ENCODE assay signal across 22 cellular contexts in the genomic region with DNA sequence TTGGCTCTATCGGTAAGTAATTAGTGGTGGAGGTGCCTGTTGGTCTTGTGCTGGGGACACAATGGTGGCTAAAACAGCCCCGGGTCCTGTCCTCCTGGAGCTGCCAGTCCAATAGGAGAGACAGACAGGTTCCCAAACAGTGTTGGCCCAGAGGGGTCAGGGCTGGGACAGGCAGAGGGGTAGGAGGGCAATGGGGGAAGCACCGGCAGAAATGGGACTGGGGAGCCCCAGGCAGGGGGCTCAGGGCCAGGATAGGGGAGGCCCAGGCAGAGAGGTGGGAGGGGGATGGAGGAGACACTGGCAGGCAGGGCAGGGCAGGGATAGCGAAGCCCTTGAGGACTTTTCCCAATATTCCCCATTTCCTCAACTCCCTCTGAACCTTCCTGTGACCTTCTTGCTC.
"Had no signal": no experiment of that assay in that cellular context is flagged by ENCODE, and none has a peak within 500 bp of the region (broad histone marks: within the 10 kb centered on the region; RNA-seq: fewer than 3 reads in every experiment).

No MANE protein-coding gene starts in this region.

- H3K4me3 ChIP-seq: MG63, SJSA1, SK-N-MC had no signal

- H3K9me3 Mint-ChIP-seq: T-cell had no signal

- H3K4me3 Mint-ChIP-seq: T-cell had no signal

- H3K27me3 ChIP-seq: MG63, SJSA1 had no signal

- DNase-seq: Karpas-422, KG1, MG63, NCI-H1092, NCI-H1105 treated with DMSO at 0.1 percent for 48 hours, NCI-H1417 treated with DMSO at 0.1 percent for 48 hours, NCI-H146, NCI-H1694 treated with DMSO at 0.1 percent for 48 hours, NCI-H1930, NCI-H2081, NCI-H2107, NCI-H2227 treated with DMSO at 0.1 percent for 48 hours, NCI-H524, NCI-H69, NCI-H774, SHP77 treated with DMSO at 0.1 percent for 48 hours, SW 1271, T-cell had no signal

- H3K36me3 ChIP-seq: SJSA1 had no signal

- H3K36me3 Mint-ChIP-seq: T-cell had no signal

- ATAC-seq: Right ventricle myocardium inferior, T-cell had no signal

- H3K27ac ChIP-seq: RWPE1, SJSA1, SK-N-MC had no signal

- H3K9me3 ChIP-seq: MG63, SJSA1 had no signal
